ENCODE assay signal across 22 cellular contexts in the genomic region with DNA sequence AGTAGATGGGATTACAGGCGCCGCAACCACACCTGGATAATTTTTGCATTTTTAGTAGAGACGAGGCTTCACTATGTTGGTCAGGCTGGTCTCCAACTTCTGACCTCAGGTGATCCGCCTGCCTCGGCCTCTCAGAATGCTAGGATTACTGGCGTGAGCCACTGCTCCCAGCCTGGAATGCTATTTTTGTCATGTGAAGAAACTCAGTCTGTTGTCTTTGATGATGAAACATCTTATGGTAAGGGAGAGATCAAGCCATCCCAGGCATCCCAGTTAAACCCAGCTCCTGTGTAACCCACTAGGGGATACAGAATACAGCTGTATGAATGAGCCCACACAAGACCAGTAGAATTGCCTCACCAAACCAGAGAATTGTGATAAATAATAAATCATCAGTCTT.
"Had no signal": no experiment of that assay in that cellular context is flagged by ENCODE, and none has a peak within 500 bp of the region (broad histone marks: within the 10 kb centered on the region; RNA-seq: fewer than 3 reads in every experiment).

No MANE protein-coding gene starts in this region.

- FAIRE-seq: kidney had no signal

- ATAC-seq: left colon; naive thymus-derived CD4-positive, alpha-beta T cell; natural killer cell treated with Interleukin-12 subunit alpha and Interleukin-12 subunit beta and Interleukin-15 and Interleukin-18, amount 100 ng/mL, for 72 hours; right cardiac atrium; stimulated activated effector memory CD8-positive, alpha-beta T cell treated with anti-CD3 and anti-CD28 coated beads, Interleukin-12 subunit alpha, Interleukin-12 subunit beta, amount 100 ng/mL, for 72 hours had no signal

- H3K4me3 ChIP-seq: left ventricle myocardium inferior, lung, ovary, sigmoid colon, skin epidermis, spleen, transverse colon, upper lobe of left lung, vagina had no signal

- H3K9me3 ChIP-seq: left ventricle myocardium inferior, ovary, sigmoid colon, transverse colon, upper lobe of left lung, vagina had no signal

- H3K27ac ChIP-seq: left ventricle myocardium inferior, ovary, sigmoid colon, skin epidermis, spleen, transverse colon, upper lobe of left lung, vagina had no signal

- H3K27me3 ChIP-seq: ovary, sigmoid colon, transverse colon, upper lobe of left lung, vagina had no signal

- H3K4me1 ChIP-seq: left ventricle myocardium inferior, sigmoid colon, spleen, upper lobe of left lung, vagina had no signal

- H3K36me3 ChIP-seq: left ventricle myocardium inferior, ovary, sigmoid colon, spleen, transverse colon, upper lobe of left lung, vagina had no signal

- DNase-seq: head of caudate nucleus; hippocampal formation; kidney; left colon; left ventricle myocardium inferior; mesendoderm; naive thymus-derived CD4-positive, alpha-beta T cell; ovary; retina; right cardiac atrium; sigmoid colon; spleen; stimulated activated CD4-positive, alpha-beta T cell treated with anti-CD3 and anti-CD28 coated beads, Interleukin-4, amount 100 ng/mL, for 24 hours; stimulated activated naive CD4-positive, alpha-beta T cell; substantia nigra; transverse colon; upper lobe of left lung had no signal
